ENCODE assay signal across 12 cellular contexts in the genomic region with DNA sequence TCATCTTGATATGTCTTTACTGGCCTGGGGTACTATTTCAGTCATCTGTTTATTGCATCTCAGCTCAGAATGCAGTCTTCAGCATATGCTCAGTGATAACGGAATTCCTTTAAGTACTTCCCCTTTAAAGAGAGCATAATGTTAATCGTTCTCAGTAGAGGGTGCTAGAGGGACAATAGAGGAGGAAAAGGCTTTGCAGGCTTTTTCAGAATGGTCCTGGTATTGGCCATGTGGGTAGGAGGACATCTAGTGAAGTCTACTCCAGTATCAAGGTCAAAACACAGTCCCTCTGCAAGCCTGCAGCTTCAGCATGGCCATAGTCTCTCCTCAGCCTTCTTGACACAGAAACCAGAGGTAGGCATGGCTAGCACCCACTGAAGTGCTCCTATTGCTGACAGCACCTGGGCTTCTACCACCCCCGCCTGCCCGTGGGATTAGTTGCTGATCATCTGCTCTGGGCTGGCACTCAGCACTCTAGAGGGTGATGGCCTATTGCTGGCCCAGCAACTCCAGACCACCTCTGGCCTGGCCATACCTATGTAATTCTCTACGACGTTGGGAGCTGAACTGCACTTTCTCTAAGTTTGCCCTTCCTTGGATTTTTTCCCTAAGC.
DNase-seq lines count a peak whose midpoint lies in the region; ATAC-seq and TF ChIP-seq lines count a peak whose summit lies in the region.
"Had no signal": no experiment of that assay in that cellular context is flagged by ENCODE, and none has a peak within 500 bp of the region (broad histone marks: within the 10 kb centered on the region; RNA-seq: fewer than 3 reads in every experiment).

No MANE protein-coding gene starts in this region.

- BruUV-seq in Calu3 (replicated peaks; lab: Mats Ljungman, UMichigan) = no TSS peak

- no peak overlapping the region for H3K27ac ChIP-seq in SK-N-SH (ENCODE audit: low read depth in 2 of 2, low read length in 1 of 2)

- WGBS in SK-N-SH (ENCODE audit: low lambda C conversion rate) = 48% methylated on average over 4 of the region's 6 CpGs

- H3K4me3 Mint-ChIP-seq in activated B cell treated with CpG ODN at 0.5 μM for 24 hours = no peak overlapping the region
- no peak overlapping the region for H3K4me3 Mint-ChIP-seq in stimulated activated naive B cell treated with anti-CD40 and anti-IgM and Interleukin-4, amounts not matched to agents 10 μg/mL and 1 μg/mL and 100 μg/mL, for 72 hours
- no peak overlapping the region for H3K4me3 Mint-ChIP-seq in Calu3 (ENCODE audit: low read depth, unreplicated experiment)
- H3K4me3 Mint-ChIP-seq: activated naive CD4-positive, alpha-beta T cell treated with anti-CD3 and anti-CD28 coated beads, Interleukin-2, amount 50 U/mL, for 24 hours; stimulated activated naive CD8-positive, alpha-beta T cell treated with anti-CD3 and anti-CD28 coated beads, Interleukin-15, Interleukin-2, amounts not matched to agents 100 ng/mL and 50 ng/mL, for 24 hours had no signal

- TF ChIP-seq EP300 in SK-N-SH (IDR thresholded peaks at IDR 0.05; ENCODE audit: borderline replicate concordance in 1 of 2, low read depth in 1 of 2, low read length in 1 of 2) = no peak

- H3K4me1 Mint-ChIP-seq in activated B cell treated with CpG ODN at 0.5 μM for 24 hours = peaks cover 4% of the 10 kb centered on the region
- peaks cover 5 to 9% of the 10 kb centered on the region in 2 donors for H3K4me1 Mint-ChIP-seq in stimulated activated naive B cell treated with anti-CD40 and anti-IgM and Interleukin-4, amounts not matched to agents 10 μg/mL and 1 μg/mL and 100 μg/mL, for 72 hours
- no peaks in the 10 kb centered on the region for H3K4me1 Mint-ChIP-seq in Calu3 (ENCODE audit: low read depth, unreplicated experiment)
- H3K4me1 Mint-ChIP-seq: activated naive CD4-positive, alpha-beta T cell treated with anti-CD3 and anti-CD28 coated beads, Interleukin-2, amount 50 U/mL, for 24 hours had no signal

- H3K9me2 ChIP-seq in SK-N-SH = no peaks in the 10 kb centered on the region

- intact Hi-C loops in activated B cell treated with CpG ODN at 0.5 μM for 24 hours (cut with micrococcal nuclease) (loop anchor here (1.0 to 10.0 kb wide), 6 partner anchors 66 to 821 kb away; partner anchors contain the start of gene KCNH8), Calu3 (cut with micrococcal nuclease; ENCODE audit: unreplicated experiment) (no loop called here)

- H3K9me3 Mint-ChIP-seq in activated B cell treated with CpG ODN at 0.5 μM for 24 hours = no peaks in the 10 kb centered on the region
- no peaks in the 10 kb centered on the region for H3K9me3 Mint-ChIP-seq in stimulated activated naive B cell treated with anti-CD40 and anti-IgM and Interleukin-4, amounts not matched to agents 10 μg/mL and 1 μg/mL and 100 μg/mL, for 72 hours
- no peaks in the 10 kb centered on the region for H3K9me3 Mint-ChIP-seq in Calu3 (ENCODE audit: low read depth, unreplicated experiment)
- H3K9me3 Mint-ChIP-seq: activated naive CD4-positive, alpha-beta T cell treated with anti-CD3 and anti-CD28 coated beads, Interleukin-2, amount 50 U/mL, for 24 hours; stimulated activated naive CD8-positive, alpha-beta T cell treated with anti-CD3 and anti-CD28 coated beads, Interleukin-15, Interleukin-2, amounts not matched to agents 100 ng/mL and 50 ng/mL, for 24 hours had no signal

- no peaks in the 10 kb centered on the region for H4K20me1 ChIP-seq in SK-N-SH (ENCODE audit: insufficient read depth)

- no peaks in the 10 kb centered on the region for H3K36me3 Mint-ChIP-seq in activated B cell treated with CpG ODN at 0.5 μM for 24 hours (ENCODE audit: low read depth)
- no peaks in the 10 kb centered on the region for H3K36me3 Mint-ChIP-seq in stimulated activated naive B cell treated with anti-CD40 and anti-IgM and Interleukin-4, amounts not matched to agents 10 μg/mL and 1 μg/mL and 100 μg/mL, for 72 hours
- H3K36me3 Mint-ChIP-seq in Calu3 (ENCODE audit: insufficient read depth, unreplicated experiment) = no peaks in the 10 kb centered on the region
- H3K36me3 Mint-ChIP-seq: activated naive CD4-positive, alpha-beta T cell treated with anti-CD3 and anti-CD28 coated beads, Interleukin-2, amount 50 U/mL, for 24 hours had no signal

- H3K4me1 ChIP-seq in SK-N-SH (ENCODE audit: control insufficient read depth in 1 of 2, insufficient read depth in 2 of 2, low read depth in 1 of 2, low read length in 1 of 2) = no peaks in the 10 kb centered on the region

- TF ChIP-seq CTCF in SK-N-SH (IDR thresholded peaks at IDR 0.05) (no peak), activated B cell treated with CpG ODN at 0.5 μM for 24 hours (IDR thresholded peaks at IDR 0.05) (no peak), Calu3 (IDR thresholded peaks at IDR 0.05; ENCODE audit: unreplicated experiment) (no peak)

- H3K4me3 ChIP-seq in SK-N-SH (ENCODE audit: low read depth in 2 of 2, low read length in 1 of 2) = no peak overlapping the region

- TF ChIP-seq RAD21 in SK-N-SH (IDR thresholded peaks at IDR 0.05; ENCODE audit: low read length) = 0 out of 2 replicates have a peak, but pooled peaks have one; percentile 4

- H3K36me3 ChIP-seq in SK-N-SH (replicated peaks in 1 of 2; ENCODE audit: control insufficient read depth in 1 of 2, insufficient read depth in 2 of 2, low read length in 1 of 2) = no peaks in the 10 kb centered on the region

- H3K9me3 ChIP-seq in SK-N-SH = no peaks in the 10 kb centered on the region

- H3K27me3 Mint-ChIP-seq in activated B cell treated with CpG ODN at 0.5 μM for 24 hours (no peaks in the 10 kb centered on the region), Calu3 (ENCODE audit: unreplicated experiment) (no peaks in the 10 kb centered on the region)
- no peaks in the 10 kb centered on the region for H3K27me3 Mint-ChIP-seq in stimulated activated naive B cell treated with anti-CD40 and anti-IgM and Interleukin-4, amounts not matched to agents 10 μg/mL and 1 μg/mL and 100 μg/mL, for 72 hours
- H3K27me3 Mint-ChIP-seq: activated naive CD4-positive, alpha-beta T cell treated with anti-CD3 and anti-CD28 coated beads, Interleukin-2, amount 50 U/mL, for 24 hours; stimulated activated naive CD8-positive, alpha-beta T cell treated with anti-CD3 and anti-CD28 coated beads, Interleukin-15, Interleukin-2, amounts not matched to agents 100 ng/mL and 50 ng/mL, for 24 hours had no signal

- no peaks in the 10 kb centered on the region for H3F3A ChIP-seq in SK-N-SH (replicated peaks; ENCODE audit: insufficient read depth)

- POLR2A ChIA-PET in SK-N-SH (lab: Yijun Ruan, JAX) (no interaction called here), activated B cell treated with CpG ODN at 0.5 μM for 24 hours (lab: Charles Lee) (no interaction called here)

- H3K9ac ChIP-seq in SK-N-SH = no peak overlapping the region

- no peak overlapping the region for H3K4me2 ChIP-seq in SK-N-SH

- H3K27me3 ChIP-seq in SK-N-SH (ENCODE audit: insufficient read depth) = no peaks in the 10 kb centered on the region

- ATAC-seq in SK-N-SH treated with all-trans-retinoic acid at 6 μM for 48 hours = no peak
- ATAC-seq in activated B cell treated with CpG ODN at 0.5 μM for 24 hours (ENCODE audit: low read depth) = peak; percentile 74
- ATAC-seq in stimulated activated naive B cell treated with anti-CD40 and anti-IgM and Interleukin-4, amounts not matched to agents 10 μg/mL and 1 μg/mL and 100 μg/mL, for 72 hours (replicated peaks) = peak; percentile 83 to 90

- DNase-seq in SK-N-SH (no peak), HuH-7.5 (ENCODE audit: low spot score) (peak; percentile 12), activated B cell treated with CpG ODN at 0.5 μM for 24 hours (no peak), cerebellar cortex (ENCODE audit: low spot score) (no peak), NCI-H446 treated with DMSO at 0.1 percent for 48 hours (lab: John Stamatoyannopoulos, UW) (no peak), Calu3 (no peak)
- DNase-seq in stimulated activated naive B cell treated with anti-CD40 and anti-IgM and Interleukin-4, amounts not matched to agents 10 μg/mL and 1 μg/mL and 100 μg/mL, for 72 hours = no peak
- DNase-seq: C1 segment of cervical spinal cord, NCI-H1092 had no signal

- H3K79me2 ChIP-seq in SK-N-SH (ENCODE audit: insufficient read depth) = no peaks in the 10 kb centered on the region

- CTCF ChIA-PET in SK-N-SH (lab: Yijun Ruan, JAX) = interaction anchor here (0.8 to 1.9 kb wide), 3 partner anchors 11 to 708 kb away, joined by 3 to 7 read pairs (median 4); no protein-coding TSS in a partner anchor
- CTCF ChIA-PET in activated B cell treated with CpG ODN at 0.5 μM for 24 hours (lab: Charles Lee) = interaction anchor here (0.6 to 5.0 kb wide), 10 partner anchors 9 to 653 kb away, joined by 3 to 39 read pairs (median 3); no protein-coding TSS in a partner anchor
- CTCF ChIA-PET in Calu3 (lab: Charles Lee) = no interaction called here

- no peak overlapping the region for H3K27ac Mint-ChIP-seq in activated B cell treated with CpG ODN at 0.5 μM for 24 hours
- H3K27ac Mint-ChIP-seq in stimulated activated naive B cell treated with anti-CD40 and anti-IgM and Interleukin-4, amounts not matched to agents 10 μg/mL and 1 μg/mL and 100 μg/mL, for 72 hours = no peak overlapping the region
- no peak overlapping the region for H3K27ac Mint-ChIP-seq in Calu3 (ENCODE audit: unreplicated experiment)
- H3K27ac Mint-ChIP-seq: activated naive CD4-positive, alpha-beta T cell treated with anti-CD3 and anti-CD28 coated beads, Interleukin-2, amount 50 U/mL, for 24 hours; stimulated activated naive CD8-positive, alpha-beta T cell treated with anti-CD3 and anti-CD28 coated beads, Interleukin-15, Interleukin-2, amounts not matched to agents 100 ng/mL and 50 ng/mL, for 24 hours had no signal

- no peak overlapping the region for H2AFZ ChIP-seq in SK-N-SH (ENCODE audit: low read depth)

TF ChIP-seq in SK-N-SH, 30 proteins besides CTCF, POLR2A, EP300 and RAD21:
- TF ChIP-seq RCOR1 (IDR thresholded peaks at IDR 0.05; ENCODE audit: low read length) (no peak), USF1 (IDR thresholded peaks at IDR 0.05; ENCODE audit: borderline replicate concordance, low read depth) (no peak)

TF ChIP-seq in SK-N-SH treated with all-trans-retinoic acid at 6 μM for 48 hours, 23 proteins besides CTCF, POLR2A, EP300 and RAD21:
- no peak for TF ChIP-seq PATZ1 (CRISPR knock-in tag; IDR thresholded peaks at IDR 0.05; ENCODE audit: borderline replicate concordance)
